ENCODE assay signal across 9 cellular contexts in the genomic region with DNA sequence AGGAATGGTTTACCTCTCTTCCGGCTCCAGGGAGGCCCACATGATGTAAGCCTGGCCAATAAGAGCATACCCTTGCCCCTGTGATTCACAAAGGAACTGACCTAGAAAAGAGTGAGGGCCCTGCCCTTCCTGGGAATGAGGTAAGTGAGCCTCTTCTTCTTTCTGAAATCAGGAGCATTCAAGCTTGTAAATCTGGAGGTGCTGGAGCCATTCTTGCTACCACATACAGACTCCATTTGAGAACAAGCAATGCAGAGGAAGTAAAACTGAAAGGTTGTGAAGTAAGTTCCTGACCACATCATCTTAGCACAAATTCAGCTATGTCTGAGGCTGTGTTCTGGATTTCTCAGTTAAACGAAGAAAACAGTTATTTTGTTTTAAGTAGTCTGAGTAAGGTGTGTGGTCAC.
DNase-seq lines count a peak whose midpoint lies in the region; ATAC-seq and TF ChIP-seq lines count a peak whose summit lies in the region.
"Had no signal": no experiment of that assay in that cellular context is flagged by ENCODE, and none has a peak within 500 bp of the region (broad histone marks: within the 10 kb centered on the region; RNA-seq: fewer than 3 reads in every experiment).

No MANE protein-coding gene starts in this region.

- no peak for TF ChIP-seq CTCF in neural cell (IDR thresholded peaks at IDR 0.05; ENCODE audit: poor library complexity, severe bottlenecking)

- no peak for TF ChIP-seq POLR2A in erythroblast (IDR thresholded peaks at IDR 0.05; ENCODE audit: low read length)

- H3F3A ChIP-seq in neural cell (ENCODE audit: insufficient read depth, low read length, poor library complexity, severe bottlenecking): no peaks in the 10 kb centered on the region

- no peak overlapping the region for H3K9ac ChIP-seq in neural cell (ENCODE audit: low read length)

- ATAC-seq in GM18508 (IDR thresholded peaks at IDR 0.05; ENCODE audit: insufficient read depth, unreplicated experiment): peak; percentile 64
- ATAC-seq in HG02798 (IDR thresholded peaks at IDR 0.05; ENCODE audit: poor library complexity, unreplicated experiment): peak; percentile 59
- no peak for ATAC-seq in HG03457 (IDR thresholded peaks at IDR 0.05; ENCODE audit: unreplicated experiment)

- H3K9me3 ChIP-seq in neural cell (ENCODE audit: low read length): no peaks in the 10 kb centered on the region

- H3K36me3 ChIP-seq in neural cell (ENCODE audit: insufficient read depth, low read length): no peaks in the 10 kb centered on the region

- no peak for TF ChIP-seq EP300 in neural cell (conservative IDR thresholded peaks at IDR 0.05; ENCODE audit: poor library complexity, severe bottlenecking)

- peak; percentile 95 for DNase-seq in NOMO-1 treated with dmso at 0.1 percent for 144 hours (lab: John Stamatoyannopoulos, UW; ENCODE audit: unreplicated experiment)
- DNase-seq in NCI-H510A (lab: John Stamatoyannopoulos, UW): no peak
- no peak for DNase-seq in erythroblast (lab: John Stamatoyannopoulos, UW)
- no peak for DNase-seq in stimulated activated CD8-positive, alpha-beta memory T cell treated with anti-CD3 and anti-CD28 coated beads, Interleukin-4, amount 100 ng/mL, for 48 hours
- DNase-seq: stimulated activated CD4-positive, alpha-beta T cell treated with anti-CD3 and anti-CD28 coated beads, Interleukin-1b, Interleukin-23, amount 100 ng/mL, for 48 hours had no signal

- peak overlapping the region; percentile 33 for H3K27ac ChIP-seq in neural cell (ENCODE audit: low read length)

- TF ChIP-seq RAD21 in neural cell (conservative IDR thresholded peaks at IDR 0.05): no peak

- no peak overlapping the region for H3K4me3 ChIP-seq in neural cell (ENCODE audit: low read length)

- no peaks in the 10 kb centered on the region for H3K27me3 ChIP-seq in neural cell (ENCODE audit: insufficient read depth, low read depth, low read length)

- H2AFZ ChIP-seq in neural cell (ENCODE audit: low read depth, low read length): no peak overlapping the region

- H3K9me2 ChIP-seq in neural cell (ENCODE audit: insufficient read depth, low read length): no peaks in the 10 kb centered on the region

- no peak overlapping the region for H3K4me2 ChIP-seq in neural cell (ENCODE audit: low read length)

- no peaks in the 10 kb centered on the region for H4K20me1 ChIP-seq in neural cell (ENCODE audit: insufficient read depth)

- no peaks in the 10 kb centered on the region for H3K79me2 ChIP-seq in neural cell (replicated peaks; ENCODE audit: insufficient read depth, low read length)

TF ChIP-seq in neural cell, 6 proteins besides CTCF, POLR2A, EP300 and RAD21:
- TF ChIP-seq REST (IDR thresholded peaks at IDR 0.05; ENCODE audit: borderline replicate concordance) (no peak), SMC3 (conservative IDR thresholded peaks at IDR 0.05; ENCODE audit: poor library complexity) (no peak), POLR2AphosphoS5 (IDR thresholded peaks at IDR 0.05) (no peak), EZH2 (IDR thresholded peaks at IDR 0.05; ENCODE audit: borderline replicate concordance, insufficient read depth, low read length, poor library complexity, severe bottlenecking) (no peak), TAF1 (IDR thresholded peaks at IDR 0.05; ENCODE audit: low read depth) (no peak), MXI1 (conservative IDR thresholded peaks at IDR 0.05; ENCODE audit: poor library complexity, severe bottlenecking) (no peak)
